ENCODE assay signal across 29 cellular contexts in the genomic region with DNA sequence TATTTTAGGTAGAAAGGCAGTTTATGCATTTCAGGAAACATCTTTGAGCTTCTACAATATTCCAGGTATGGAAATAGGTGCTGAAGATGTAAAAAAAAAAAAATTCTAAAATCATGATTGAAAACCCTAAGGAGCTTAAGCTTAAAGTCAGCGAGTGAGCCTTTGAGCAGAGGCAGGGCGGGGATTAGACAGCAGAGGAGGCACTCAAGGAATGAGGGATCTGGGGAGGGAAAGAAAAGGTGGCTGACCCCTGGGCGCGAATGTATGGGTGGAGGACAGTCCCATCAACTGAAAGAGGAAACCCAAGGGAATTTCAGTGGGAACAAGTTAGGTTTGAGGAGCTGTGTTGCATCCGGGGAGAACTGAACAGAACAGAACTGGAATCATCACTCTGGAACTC. TPM values are rescaled to one million over a fixed set of nuclear protein-coding genes. Genes with fewer than 3 reads are reported as not detected.
A peak's percentile ranks its signal among the peaks of the same experiment; 100 is the strongest.
DNase-seq lines count a peak whose midpoint lies in the region; ATAC-seq, FAIRE-seq and TF ChIP-seq lines count a peak whose summit lies in the region.
"Had no signal": no experiment of that assay in that cellular context is flagged by ENCODE, and none has a peak within 500 bp of the region (broad histone marks: within the 10 kb centered on the region; RNA-seq: fewer than 3 reads in every experiment).

No MANE protein-coding gene starts in this region.

- H2BK5ac ChIP-seq in H1 (ENCODE audit: low read depth, low read length): peak overlapping the region; percentile 32; the same call in 1 of the 2 replicates

- WGBS in H1 (ENCODE audit: extremely low coverage in 1 of 2, insufficient coverage in 1 of 2, insufficient read length in 1 of 2, insufficient replicate concordance in 2 of 2, low coverage in 1 of 2, low lambda C conversion rate in 2 of 2, missing lambda C conversion rate in 1 of 2), 2 experiments: 91% methylated on average over 5 of the region's 5 CpGs; no CpG with 5 or more reads in 1 of the 2 experiments
- 88% methylated on average over 5 of the region's 5 CpGs for WGBS in prostate gland

- H2BK120ac ChIP-seq in H1 (replicated peaks; ENCODE audit: low read depth, low read length): no peak overlapping the region

- H3K27me3 ChIP-seq in Panc1 (ENCODE audit: control insufficient read depth, insufficient read depth, low read length) (no peaks in the 10 kb centered on the region), H1 (replicated peaks in 1 of 4; ENCODE audit: control insufficient read depth in 3 of 4, extremely low read depth in 1 of 4, insufficient read depth in 3 of 4, low read length in 3 of 4) (no peaks in the 10 kb centered on the region), neural progenitor cell (no peaks in the 10 kb centered on the region), prostate gland (replicated peaks; ENCODE audit: insufficient read depth) (no peaks in the 10 kb centered on the region)
- H3K27me3 ChIP-seq: SJSA1 had no signal

- H3F3A ChIP-seq in neural progenitor cell (ENCODE audit: low read depth): peaks cover 52% of the 10 kb centered on the region

- H3K4me2 ChIP-seq in H1 (ENCODE audit: insufficient read depth in 1 of 2, low read depth in 2 of 2, low read length in 2 of 2) (no peak overlapping the region), neural progenitor cell (peak overlapping the region; percentile 39)
- H3K4me2 ChIP-seq: GM23338, PC-9 had no signal

- H3K4me3 ChIP-seq in Panc1 (ENCODE audit: low read depth in 2 of 2, low read length in 2 of 2) (no peak overlapping the region), H1 (ENCODE audit: extremely low read depth in 1 of 4, insufficient read depth in 2 of 4, low read depth in 3 of 4, low read length in 4 of 4) (no peak overlapping the region), neural progenitor cell (no peak overlapping the region), prostate gland (no peak overlapping the region)
- H3K4me3 ChIP-seq: GM23338, HAP-1, PC-9, SJSA1 had no signal

- H4K5ac ChIP-seq in H1 (ENCODE audit: insufficient read length, low read depth, low read length): no peak overlapping the region

- H3K18ac ChIP-seq in H1 (ENCODE audit: extremely low read depth, low read length): no peak overlapping the region; the same call in 1 of the 2 replicates

- H2AFZ ChIP-seq in H1 (ENCODE audit: low read length) (no peak overlapping the region), neural progenitor cell (replicated peaks) (no peak overlapping the region)
- H2AFZ ChIP-seq: GM23338, PC-9 had no signal

- no peak overlapping the region for H3K14ac ChIP-seq in H1 (ENCODE audit: insufficient read length)

- H3K23ac ChIP-seq in H1 (ENCODE audit: insufficient read length): no peak overlapping the region

- H3K79me1 ChIP-seq in H1 (ENCODE audit: low read depth, low read length): no peaks in the 10 kb centered on the region

- no peak overlapping the region; the same call in none of the 2 replicates for H2BK20ac ChIP-seq in H1 (ENCODE audit: low read length)

- CTCF ChIA-PET in Panc1 (lab: Charles Lee) (no interaction called here), H1 (lab: Charles Lee; ENCODE audit: partially characterized antibody) (interaction anchor here (0.7 to 16.3 kb wide), 11 partner anchors 15 to 1919 kb away, joined by 3 to 427 read pairs (median 5); a partner anchor contains a TSS)

- H3K4me1 Mint-ChIP-seq in neural progenitor cell: peaks cover 59% of the 10 kb centered on the region

- intact Hi-C loops in Panc1 (cut with micrococcal nuclease; ENCODE audit: unreplicated experiment): no loop called here
- intact Hi-C loops in prostate gland (cut with DNase I): no loop called here

- H2BK15ac ChIP-seq in H1 (ENCODE audit: low read length): peak overlapping the region; percentile 74; the same call in 1 of the 2 replicates

- H3K27me3 Mint-ChIP-seq in neural progenitor cell (ENCODE audit: insufficient read depth, low read depth): peaks cover 10% of the 10 kb centered on the region

- no peaks in the 10 kb centered on the region for H3K36me3 ChIP-seq in Panc1 (ENCODE audit: control insufficient read depth, insufficient read depth, low read length)
- no peaks in the 10 kb centered on the region for H3K36me3 ChIP-seq in H1 (ENCODE audit: control insufficient read depth in 2 of 4, insufficient read depth in 4 of 4, low read length in 3 of 4)
- no peaks in the 10 kb centered on the region for H3K36me3 ChIP-seq in neural progenitor cell
- H3K36me3 ChIP-seq in prostate gland: no peaks in the 10 kb centered on the region
- H3K36me3 ChIP-seq: HAP-1, SJSA1 had no signal

- ATAC-seq in Panc1: no peak
- ATAC-seq: GM23338 had no signal

- no peak overlapping the region for H2AK5ac ChIP-seq in H1 (ENCODE audit: low read depth, low read length)

- TF ChIP-seq POLR2A in H1 (IDR thresholded peaks at IDR 0.05; ENCODE audit: control extremely low read depth in 1 of 2, low read depth in 2 of 2, low read length in 2 of 2): no peak
- no peak for TF ChIP-seq POLR2A in prostate gland (IDR thresholded peaks at IDR 0.05)

- H3K23me2 ChIP-seq in H1 (ENCODE audit: low read depth, low read length): no peaks in the 10 kb centered on the region; the same call in 1 of the 2 replicates

- H3K4ac ChIP-seq in H1 (replicated peaks; ENCODE audit: insufficient read length, low read depth, low read length): no peak overlapping the region

- no peak overlapping the region for H4K91ac ChIP-seq in H1 (replicated peaks; ENCODE audit: insufficient read length, low read length)

- DNase-seq in Panc1 (ENCODE audit: low read depth, low spot score) (no peak), H1 (ENCODE audit: low read depth in 1 of 2, low spot score in 2 of 2) (no peak), neural progenitor cell (ENCODE audit: low spot score) (peak; percentile 73), prostate gland (ENCODE audit: low spot score) (no peak), NCI-H524 (lab: John Stamatoyannopoulos, UW) (no peak), activated gamma-delta T cell treated with Interleukin-2 at 50 U/mL for 16 hours (no peak), COLO668 (lab: John Stamatoyannopoulos, UW; ENCODE audit: unreplicated experiment) (no peak)
- DNase-seq: C1 segment of cervical spinal cord; CD4-positive, alpha-beta memory T cell; DND-41; HFFc6; Karpas-422; NCI-H1092 treated with DMSO at 0.1 percent for 48 hours; NCI-H1436; NCI-H187; NCI-H2081 treated with DMSO at 0.1 percent for 48 hours; NCI-H2171 treated with DMSO at 0.1 percent for 48 hours; NCI-H345; NCI-H510A treated with DMSO at 0.1 percent for 48 hours; NCI-H774; PC-9; Right ventricle myocardium superior; RPMI8226 had no signal

- TF ChIP-seq CTCF in Panc1 (IDR thresholded peaks at IDR 0.05) (no peak), H1 (IDR thresholded peaks at IDR 0.05; ENCODE audit: control extremely low read depth in 1 of 3, insufficient read depth in 1 of 3, low read depth in 1 of 3, low read length in 3 of 3) (no peak), neural progenitor cell (IDR thresholded peaks at IDR 0.05) (no peak), prostate gland (IDR thresholded peaks at IDR 0.05) (no peak)

- H3K4me1 ChIP-seq in Panc1 (ENCODE audit: control insufficient read depth, insufficient read depth, low read length): peaks cover 11% of the 10 kb centered on the region
- peaks cover 0 to 10% (median 3%) of the 10 kb centered on the region in 4 experiments; a peak in 4 of 7 replicates for H3K4me1 ChIP-seq in H1 (replicated peaks in 1 of 4; ENCODE audit: control insufficient read depth in 3 of 4, insufficient read depth in 4 of 4, low read length in 3 of 4)
- peaks cover 37% of the 10 kb centered on the region for H3K4me1 ChIP-seq in neural progenitor cell
- peaks cover 3% of the 10 kb centered on the region for H3K4me1 ChIP-seq in prostate gland (replicated peaks)

- H3K27ac ChIP-seq in Panc1 (ENCODE audit: low read length) (peak overlapping the region; percentile 32; the same call in 1 of the 2 replicates), H1 (ENCODE audit: low read depth, low read length) (no peak overlapping the region), neural progenitor cell (peak overlapping the region; percentile 81), prostate gland (peak overlapping the region; percentile 54 to 66)
- H3K27ac ChIP-seq: HL-60, PC-9, SJSA1 had no signal

- peak overlapping the region; percentile 97 for H3K27ac Mint-ChIP-seq in neural progenitor cell
- H3K27ac Mint-ChIP-seq: GM23338, HFFc6 had no signal

- H3K4me3 Mint-ChIP-seq in neural progenitor cell: peak overlapping the region; percentile 56
- H3K4me3 Mint-ChIP-seq: CD4-positive, alpha-beta memory T cell; GM23338; HFFc6 had no signal

- H3K9ac ChIP-seq in H1 (replicated peaks in 1 of 4; ENCODE audit: extremely low read depth in 1 of 4, low read depth in 3 of 4, low read length in 3 of 4): no peak overlapping the region
- no peak overlapping the region for H3K9ac ChIP-seq in neural progenitor cell

- no peak overlapping the region for H2BK12ac ChIP-seq in H1 (ENCODE audit: low read depth, low read length)

- H4K20me1 ChIP-seq in H1 (replicated peaks in 1 of 2; ENCODE audit: control insufficient read depth in 1 of 2, insufficient read depth in 2 of 2, low read length in 2 of 2) (no peaks in the 10 kb centered on the region), neural progenitor cell (ENCODE audit: low read depth) (no peaks in the 10 kb centered on the region)

- H3K36me3 Mint-ChIP-seq in neural progenitor cell: no peaks in the 10 kb centered on the region
- H3K36me3 Mint-ChIP-seq: CD4-positive, alpha-beta memory T cell had no signal

- BruUV-seq in Panc1 (replicated peaks; lab: Mats Ljungman, UMichigan): no TSS peak

- H3K79me2 ChIP-seq in H1 (ENCODE audit: control insufficient read depth in 1 of 2, insufficient read depth in 2 of 2, low read length in 2 of 2) (no peaks in the 10 kb centered on the region), neural progenitor cell (ENCODE audit: low read depth) (peaks cover 11% of the 10 kb centered on the region)

- in situ Hi-C loops in Panc1 (cut with HindIII; ENCODE audit: low pct_unique_long_range_greater_than_20kb, low sequenced_read_pairs): no loop called here

- POLR2A ChIA-PET in Panc1 (lab: Charles Lee): no interaction called here
- POLR2A ChIA-PET in H1 (lab: Charles Lee; ENCODE audit: partially characterized antibody): interaction anchor here (0.7 to 4.3 kb wide), 18 partner anchors 10 to 166 kb away, joined by 3 to 19 read pairs (median 4); a partner anchor contains a TSS

- no peak for TF ChIP-seq RAD21 in H1 (IDR thresholded peaks at IDR 0.05 in 1 of 2, conservative IDR thresholded peaks at IDR 0.05 in 1 of 2; ENCODE audit: low read depth in 2 of 2, low read length in 2 of 2)

- H3K56ac ChIP-seq in H1 (replicated peaks; ENCODE audit: insufficient read length, low read depth, low read length): no peak overlapping the region

- H4K8ac ChIP-seq in H1 (ENCODE audit: extremely low read depth, insufficient read depth, low read length): peak overlapping the region; percentile 58; the same call in 1 of the 2 replicates

- FAIRE-seq in H1 (lab: Jason Lieb, UNC): no peak
- FAIRE-seq: GM12892 had no signal

- no peaks in the 10 kb centered on the region for H3K9me3 Mint-ChIP-seq in neural progenitor cell
- H3K9me3 Mint-ChIP-seq: CD4-positive, alpha-beta memory T cell; GM23338; HFFc6 had no signal

- TF ChIP-seq EP300 in H1 (IDR thresholded peaks at IDR 0.05; ENCODE audit: borderline replicate concordance in 1 of 2, low read depth in 2 of 2, low read length in 2 of 2): no peak

- H3K9me3 ChIP-seq in Panc1 (ENCODE audit: control insufficient read depth, insufficient read depth, low read depth, low read length) (no peaks in the 10 kb centered on the region), H1 (ENCODE audit: insufficient read depth in 2 of 2, low read depth in 1 of 2, low read length in 1 of 2) (no peaks in the 10 kb centered on the region), neural progenitor cell (ENCODE audit: low read depth) (no peaks in the 10 kb centered on the region), prostate gland (no peaks in the 10 kb centered on the region)
- H3K9me3 ChIP-seq: HAP-1, SJSA1 had no signal

RNA-seq across cellular contexts. Expression of a gene that starts 6.4 kb away (rescaled TPM):
- 395 TPM for total RNA-seq in Panc1 (2021; ENCODE audit: unreplicated experiment)
- polyA plus RNA-seq in Panc1 (2012; ENCODE audit: insufficient read length): 554 TPM
- total RNA-seq in H1 (2021; fragmentation: NEBNext Ultra II Directional; extraction: Animal tissue kit (Norgen Biotek cat#: 25700)): 444 and 486 TPM in 2 replicates
- polyA plus RNA-seq in H1 (2011; rRNA removed): 553 and 999 TPM in 2 replicates
- 441 TPM for polyA plus RNA-seq in H1 (2011; cell fraction: cytosol; rRNA removed)
- 217 TPM for polyA plus RNA-seq in H1 (2011; cell fraction: nucleus; rRNA removed)
- 329 to 587 TPM (median 502 TPM) in 4 replicates for polyA plus RNA-seq in H1 (2012, experiment 1 of 2)
- polyA plus RNA-seq in H1 (2012, experiment 2 of 2): 566 TPM
- 523 TPM for polyA plus RNA-seq in H1 (2013, experiment 1 of 2)
- polyA plus RNA-seq in H1 (2013, experiment 2 of 2): 513 TPM
- polyA minus RNA-seq in H1 (2011; rRNA and poly(A)+ RNA removed): 35.2 and 58.0 TPM in 2 replicates
- 109 TPM for polyA minus RNA-seq in H1 (2011; cell fraction: cytosol; rRNA and poly(A)+ RNA removed)
- polyA minus RNA-seq in H1 (2011; cell fraction: nucleus; rRNA and poly(A)+ RNA removed): 72.4 TPM
- total RNA-seq in neural progenitor cell (ENCODE audit: low replicate concordance): 134 and 608 TPM in 2 replicates
- total RNA-seq in prostate gland: 100 to 1,000 TPM; 285 to 339 TPM

RNA-seq across cellular contexts. Expression of a gene that starts 6.8 kb away (rescaled TPM):
- total RNA-seq in Panc1 (2021; ENCODE audit: unreplicated experiment) (175 TPM), neural progenitor cell (ENCODE audit: low replicate concordance) (120 and 164 TPM in 2 replicates), prostate gland (100 to 1,000 TPM; 267 to 282 TPM)
- polyA plus RNA-seq in Panc1 (2012; ENCODE audit: insufficient read length): 269 TPM
- total RNA-seq in H1 (2021; fragmentation: NEBNext Ultra II Directional; extraction: Animal tissue kit (Norgen Biotek cat#: 25700)): 229 and 232 TPM in 2 replicates
- polyA plus RNA-seq in H1 (2011; rRNA removed): 401 and 443 TPM in 2 replicates
- 319 TPM for polyA plus RNA-seq in H1 (2011; cell fraction: cytosol; rRNA removed)
- 252 TPM for polyA plus RNA-seq in H1 (2011; cell fraction: nucleus; rRNA removed)
- 240 to 272 TPM (median 254 TPM) in 4 replicates for polyA plus RNA-seq in H1 (2012, experiment 1 of 2)
- 291 TPM for polyA plus RNA-seq in H1 (2012, experiment 2 of 2)
- polyA plus RNA-seq in H1 (2013, experiment 1 of 2): 162 TPM
- polyA plus RNA-seq in H1 (2013, experiment 2 of 2): 175 TPM
- polyA minus RNA-seq in H1 (2011; rRNA and poly(A)+ RNA removed): 311 and 327 TPM in 2 replicates
- polyA minus RNA-seq in H1 (2011; cell fraction: cytosol; rRNA and poly(A)+ RNA removed): 98.5 TPM
- polyA minus RNA-seq in H1 (2011; cell fraction: nucleus; rRNA and poly(A)+ RNA removed): 106 TPM

RNA-seq across cellular contexts. Expression of a gene that starts 12.6 kb away (rescaled TPM):
- total RNA-seq in Panc1 (2021; ENCODE audit: unreplicated experiment) (2.7 TPM), neural progenitor cell (ENCODE audit: low replicate concordance) (0.45 and 2.9 TPM in 2 replicates), prostate gland (10 to 100 TPM in 1 of 2 donors, under 1 TPM in 1; 0.73 to 13.1 TPM)
- 2.7 TPM for polyA plus RNA-seq in Panc1 (2012; ENCODE audit: insufficient read length)
- total RNA-seq in H1 (2021; fragmentation: NEBNext Ultra II Directional; extraction: Animal tissue kit (Norgen Biotek cat#: 25700)): 2.8 and 3.1 TPM in 2 replicates
- polyA plus RNA-seq in H1 (2011; rRNA removed): 1.1 and 2.5 TPM in 2 replicates
- 1.2 TPM for polyA plus RNA-seq in H1 (2011; cell fraction: cytosol; rRNA removed)
- polyA plus RNA-seq in H1 (2011; cell fraction: nucleus; rRNA removed): 6.1 TPM
- 1.7 to 3.0 TPM (median 2.8 TPM) in 4 replicates for polyA plus RNA-seq in H1 (2012, experiment 1 of 2)
- 1.4 TPM for polyA plus RNA-seq in H1 (2012, experiment 2 of 2)
- 1.7 TPM for polyA plus RNA-seq in H1 (2013, experiment 1 of 2)
- polyA plus RNA-seq in H1 (2013, experiment 2 of 2): 1.8 TPM
- 0.29 and 0.47 TPM in 2 replicates for polyA minus RNA-seq in H1 (2011; rRNA and poly(A)+ RNA removed)
- polyA minus RNA-seq in H1 (2011; cell fraction: cytosol; rRNA and poly(A)+ RNA removed): 0.81 TPM
- 3.6 TPM for polyA minus RNA-seq in H1 (2011; cell fraction: nucleus; rRNA and poly(A)+ RNA removed)

RNA-seq across cellular contexts. Expression of a gene that starts 29.6 kb away (rescaled TPM):
- total RNA-seq in Panc1 (2021; ENCODE audit: unreplicated experiment): 0.23 TPM
- polyA plus RNA-seq in Panc1 (2012; ENCODE audit: insufficient read length): 0.55 TPM
- 3.2 and 3.4 TPM in 2 replicates for total RNA-seq in H1 (2021; fragmentation: NEBNext Ultra II Directional; extraction: Animal tissue kit (Norgen Biotek cat#: 25700))
- 5.1 and 5.6 TPM in 2 replicates for polyA plus RNA-seq in H1 (2011; rRNA removed)
- polyA plus RNA-seq in H1 (2011; cell fraction: cytosol; rRNA removed): 5.1 TPM
- 5.1 TPM for polyA plus RNA-seq in H1 (2011; cell fraction: nucleus; rRNA removed)
- 5.8 to 6.9 TPM (median 6.7 TPM) in 4 replicates for polyA plus RNA-seq in H1 (2012, experiment 1 of 2)
- polyA plus RNA-seq in H1 (2012, experiment 2 of 2): 4.3 TPM
- 2.7 TPM for polyA plus RNA-seq in H1 (2013, experiment 1 of 2)
- 2.4 TPM for polyA plus RNA-seq in H1 (2013, experiment 2 of 2)
- 3.3 and 3.4 TPM in 2 replicates for polyA minus RNA-seq in H1 (2011; rRNA and poly(A)+ RNA removed)
- 1.6 TPM for polyA minus RNA-seq in H1 (2011; cell fraction: cytosol; rRNA and poly(A)+ RNA removed)
- 1.8 TPM for polyA minus RNA-seq in H1 (2011; cell fraction: nucleus; rRNA and poly(A)+ RNA removed)
- 2.0 and 2.5 TPM in 2 replicates for total RNA-seq in neural progenitor cell (ENCODE audit: low replicate concordance)
- 1 to 10 TPM; 1.6 to 8.6 TPM for total RNA-seq in prostate gland
- total RNA-seq: A673, SJSA1 had no signal

RNA-seq across cellular contexts. Expression of a gene that starts 35.9 kb away (rescaled TPM):
- total RNA-seq in Panc1 (2021; ENCODE audit: unreplicated experiment) (37.5 TPM), neural progenitor cell (ENCODE audit: low replicate concordance) (24.5 and 41.8 TPM in 2 replicates), prostate gland (10 to 100 TPM; 92.0 to 92.6 TPM)
- 76.8 TPM for polyA plus RNA-seq in Panc1 (2012; ENCODE audit: insufficient read length)
- total RNA-seq in H1 (2021; fragmentation: NEBNext Ultra II Directional; extraction: Animal tissue kit (Norgen Biotek cat#: 25700)): 43.3 and 44.5 TPM in 2 replicates
- 95.9 and 98.4 TPM in 2 replicates for polyA plus RNA-seq in H1 (2011; rRNA removed)
- 93.9 TPM for polyA plus RNA-seq in H1 (2011; cell fraction: cytosol; rRNA removed)
- 109 TPM for polyA plus RNA-seq in H1 (2011; cell fraction: nucleus; rRNA removed)
- 43.6 to 58.1 TPM (median 55.6 TPM) in 4 replicates for polyA plus RNA-seq in H1 (2012, experiment 1 of 2)
- polyA plus RNA-seq in H1 (2012, experiment 2 of 2): 63.2 TPM
- 40.6 TPM for polyA plus RNA-seq in H1 (2013, experiment 1 of 2)
- polyA plus RNA-seq in H1 (2013, experiment 2 of 2): 40.1 TPM
- polyA minus RNA-seq in H1 (2011; rRNA and poly(A)+ RNA removed): 43.8 and 57.5 TPM in 2 replicates
- 16.6 TPM for polyA minus RNA-seq in H1 (2011; cell fraction: cytosol; rRNA and poly(A)+ RNA removed)
- polyA minus RNA-seq in H1 (2011; cell fraction: nucleus; rRNA and poly(A)+ RNA removed): 17.2 TPM
